In the genomic region with DNA sequence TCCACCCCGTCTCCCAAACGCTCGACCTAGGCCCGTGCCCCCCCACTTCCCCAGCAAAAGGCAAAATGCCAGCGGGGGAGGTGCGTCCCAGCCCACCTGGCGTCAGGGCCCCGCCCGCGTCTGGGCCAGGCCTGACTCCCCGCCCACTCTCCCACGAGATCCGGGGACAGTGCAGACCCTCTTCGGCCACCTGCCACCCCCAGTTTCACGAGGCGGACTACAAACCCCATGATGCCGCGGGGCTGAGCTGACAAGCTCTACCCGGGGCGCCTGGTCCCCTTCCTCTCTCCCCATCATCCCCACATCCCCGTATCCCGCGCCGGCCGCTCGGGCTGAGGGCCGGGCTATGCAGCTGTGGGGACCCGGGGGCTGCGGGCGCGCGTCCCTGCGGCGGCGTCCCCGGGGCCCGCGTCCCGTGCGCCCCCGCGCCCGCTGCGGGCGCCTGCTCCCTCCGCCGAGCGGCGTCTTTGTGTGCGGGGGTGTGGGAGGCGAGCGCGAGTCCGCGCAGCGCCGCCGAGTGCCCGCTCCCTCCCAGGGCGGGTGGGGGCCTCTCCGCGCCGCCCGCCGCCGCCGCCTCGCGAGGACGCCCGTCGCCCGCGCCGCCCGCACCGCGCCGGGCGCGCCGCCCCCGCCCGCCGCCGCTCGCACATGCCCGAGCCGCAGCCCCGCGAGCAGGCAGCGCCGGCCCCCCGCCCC, we compare ENCODE assay signal across 8 cellular contexts. TPM values are rescaled to one million over a fixed set of nuclear protein-coding genes. Genes with fewer than 3 reads are reported as not detected.
DNase-seq lines count a peak whose midpoint lies in the region; FAIRE-seq and TF ChIP-seq lines count a peak whose summit lies in the region.

A gene (plus strand): TSS at position 283 of the 696 bp plus-strand sequence. CDS start 490 bp downstream, outside the sequence.

- no peaks in the 10 kb centered on the region for H3K36me3 ChIP-seq in GM23248 (ENCODE audit: low read depth)

- H3K9me3 ChIP-seq in GM23248 (ENCODE audit: low read depth), result no peaks in the 10 kb centered on the region

- H3K27ac ChIP-seq in GM23248, result no peak within 1 kb of the TSS
- H3K27ac ChIP-seq in angular gyrus (ENCODE audit: low read depth, low read length), result peak within 1 kb of the TSS; percentile 90

- H3K4me1 ChIP-seq in GM23248 (ENCODE audit: insufficient read depth), result peaks cover 24% of the 10 kb centered on the region

- H3K4me3 ChIP-seq in AG10803 (ENCODE audit: low read length) (peak within 1 kb of the TSS; percentile 65), GM23248 (peak within 1 kb of the TSS; percentile 70), iPS-11a (ENCODE audit: low read depth, low read length) (peak within 1 kb of the TSS; percentile 67), skeletal muscle cell (ENCODE audit: low read depth, low read length) (peak within 1 kb of the TSS; percentile 62)

- H3K79me2 ChIP-seq in GM23248 (ENCODE audit: insufficient read depth), result peaks cover 9% of the 10 kb centered on the region

- WGBS in GM23248 (ENCODE audit: low coverage in 1 of 2, low lambda C conversion rate in 2 of 2, missing lambda C conversion rate in 2 of 2), 2 experiments, result 1 to 3% methylated on average over 33 to 38 of the region's 94 CpGs

- no peak for DNase-seq in AG10803 (ENCODE audit: low read depth)
- peak; percentile 59 for DNase-seq in GM23248
- DNase-seq in NCI-H82 (lab: John Stamatoyannopoulos, UW), result peak; percentile 95
- no peak for DNase-seq in skeletal muscle cell (ENCODE audit: low read depth)
- no peak for DNase-seq in D721Med (ENCODE audit: insufficient read length, low spot score)
- DNase-seq in cerebellar nuclear complex (lab: John Stamatoyannopoulos, UW), result no peak

- no peak for FAIRE-seq in D721Med (lab: Jason Lieb, UNC)

- peak within 1 kb of the TSS; percentile 76 for H3K4me2 ChIP-seq in GM23248 (ENCODE audit: unreplicated experiment)

- no peaks in the 10 kb centered on the region for H3K9me2 ChIP-seq in GM23248 (ENCODE audit: insufficient read depth)

- no peaks in the 10 kb centered on the region for H3K27me3 ChIP-seq in GM23248 (replicated peaks; ENCODE audit: insufficient read depth)

- peak within 1 kb of the TSS; percentile 25; the same call in 1 of the 2 replicates for H3K9ac ChIP-seq in GM23248

- H4K20me1 ChIP-seq in GM23248 (ENCODE audit: insufficient read depth), result no peaks in the 10 kb centered on the region

- TF ChIP-seq CTCF in AG10803 (conservative IDR thresholded peaks at IDR 0.05; ENCODE audit: low read length) (no peak), D721Med (IDR thresholded peaks at IDR 0.05; ENCODE audit: insufficient read depth, missing control alignments) (no peak)

- in situ Hi-C loops in GM23248 (cut with MboI), result no loop called here

- H3F3A ChIP-seq in GM23248 (ENCODE audit: insufficient read depth), result peaks cover 20% of the 10 kb centered on the region; the same call in 1 of the 2 replicates

- peak within 1 kb of the TSS; percentile 79 for H2AFZ ChIP-seq in GM23248

RNA-seq across cellular contexts. Expression of the gene that starts here (rescaled TPM):
- 9.4 and 26.8 TPM in 2 replicates for total RNA-seq in GM23248 (2014; rRNA removed; shearing (Covaris generic))
- polyA plus RNA-seq in GM23248 (2016; fragmentation: Nextera tagmentation; extraction: Ambion mirVana), result 1.3 and 1.7 TPM in 2 replicates

Comparison
In these comparisons a context has a peak if more than half of its experiments do, and no peak if none do; other contexts are left out.
1. DNase-seq: peak in GM23248 (single experiment) and NCI-H82 (single experiment); none in AG10803 (single experiment), skeletal muscle cell (single experiment), D721Med (single experiment) and cerebellar nuclear complex (0 of 2).
2. Peak in every context shown above with its lines, with median percentiles within 50 percentile points of each other: H3K4me3 ChIP-seq.